In the genomic region with DNA sequence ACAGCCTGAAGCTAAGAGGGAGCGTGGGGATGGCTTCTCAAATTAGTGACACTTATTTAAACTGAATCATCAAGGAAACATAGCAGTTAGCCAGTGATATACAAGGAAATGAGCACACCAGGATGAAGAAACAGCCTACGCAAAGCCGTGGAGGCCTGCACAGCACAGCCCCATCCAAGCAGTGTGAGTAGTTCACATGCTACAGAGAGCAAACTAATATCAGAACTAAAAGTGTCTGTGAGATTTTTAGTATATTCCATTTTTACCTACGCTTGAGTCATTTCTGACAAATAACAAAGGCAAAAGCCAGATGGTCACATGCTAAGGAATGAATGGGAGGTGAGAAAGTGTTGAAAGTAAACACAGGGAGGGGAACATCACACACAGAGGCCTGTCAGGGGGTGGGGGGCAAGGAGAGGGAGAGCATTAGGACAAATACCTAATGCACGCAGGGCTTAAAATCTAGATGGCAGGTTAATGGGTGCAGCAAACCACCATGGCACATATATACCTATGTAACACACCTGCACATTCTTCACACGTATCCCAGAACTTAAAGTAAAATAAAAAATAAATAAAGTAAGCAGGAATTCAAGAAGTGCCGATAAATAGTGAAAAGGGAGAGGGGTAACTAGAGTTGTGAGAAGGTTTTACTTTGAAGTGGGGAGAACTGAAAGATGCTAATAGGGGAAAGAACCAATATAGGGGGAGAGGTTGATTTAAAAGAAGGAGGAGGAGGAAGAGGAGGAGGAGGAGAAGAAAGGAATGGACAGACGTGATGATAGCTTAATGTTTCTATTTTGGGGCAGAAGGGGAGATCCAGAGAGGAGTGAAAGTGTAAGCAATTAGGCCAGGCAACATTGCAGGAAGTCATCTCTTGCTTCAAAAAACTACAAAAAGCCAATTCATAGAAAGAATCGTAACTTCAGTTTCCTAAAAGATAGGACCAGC, we compare ENCODE assay signal across 8 cellular contexts.
DNase-seq lines count a peak whose midpoint lies in the region; ATAC-seq and TF ChIP-seq lines count a peak whose summit lies in the region.

No MANE protein-coding gene starts in this region.

- H3K4me3 Mint-ChIP-seq in activated T-cell treated with anti-CD3 and anti-CD28 coated beads, Interleukin-2, amount 50 U/mL, for 4 hours: peak overlapping the region; percentile 65

- peaks cover 31% of the 10 kb centered on the region for H3K4me1 Mint-ChIP-seq in activated T-cell treated with anti-CD3 and anti-CD28 coated beads, Interleukin-2, amount 50 U/mL, for 4 hours (ENCODE audit: low read depth)

- H3K9me3 ChIP-seq in right lobe of liver: no peaks in the 10 kb centered on the region

- no peaks in the 10 kb centered on the region for H3K9me3 Mint-ChIP-seq in activated T-cell treated with anti-CD3 and anti-CD28 coated beads, Interleukin-2, amount 50 U/mL, for 4 hours

- no peak overlapping the region for H3K27ac ChIP-seq in right lobe of liver

- TF ChIP-seq CTCF in right lobe of liver (IDR thresholded peaks at IDR 0.05): no peak

- no peaks in the 10 kb centered on the region for H3K36me3 ChIP-seq in right lobe of liver

- H3K27me3 ChIP-seq in right lobe of liver: no peaks in the 10 kb centered on the region

- no peak for TF ChIP-seq POLR2A in right lobe of liver (IDR thresholded peaks at IDR 0.05)

- H3K4me3 ChIP-seq in right lobe of liver: no peak overlapping the region

- H3K4me1 ChIP-seq in right lobe of liver: no peaks in the 10 kb centered on the region

- H3K27me3 Mint-ChIP-seq in activated T-cell treated with anti-CD3 and anti-CD28 coated beads, Interleukin-2, amount 50 U/mL, for 4 hours (ENCODE audit: low read depth): no peaks in the 10 kb centered on the region

- 47% methylated on average over 9 of the region's 9 CpGs for WGBS in right lobe of liver (ENCODE audit: insufficient coverage, low coverage, low lambda C conversion rate, missing lambda C conversion rate)

- no peaks in the 10 kb centered on the region for H3K36me3 Mint-ChIP-seq in activated T-cell treated with anti-CD3 and anti-CD28 coated beads, Interleukin-2, amount 50 U/mL, for 4 hours (ENCODE audit: insufficient read depth)

- DNase-seq in activated CD8-positive, alpha-beta memory T cell treated with anti-CD3 and anti-CD28 coated beads for 24 hours: peak; percentile 72
- no peak for DNase-seq in activated CD8-positive, alpha-beta memory T cell treated with anti-CD3 and anti-CD28 coated beads, Interleukin-2, amount 50 U/mL, for 4 hours
- no peak for DNase-seq in activated T-cell treated with anti-CD3 and anti-CD28 coated beads, Interleukin-2, amount 50 U/mL, for 4 hours
- peak; percentile 16 for DNase-seq in stimulated activated CD8-positive, alpha-beta memory T cell treated with anti-CD3 and anti-CD28 coated beads, Interleukin-12 subunit alpha, Interleukin-12 subunit beta, amount 100 ng/mL, for 24 hours (ENCODE audit: extremely low read depth)
- DNase-seq in T1000 (lab: John Stamatoyannopoulos, UW) (no peak), NCI-H2107 treated with DMSO at 0.1 percent for 48 hours (lab: John Stamatoyannopoulos, UW; ENCODE audit: unreplicated experiment) (no peak), right lobe of liver (no peak)

- ATAC-seq in HG03135 (IDR thresholded peaks at IDR 0.05; ENCODE audit: unreplicated experiment) (peak; percentile 90), right lobe of liver (no peak)
- ATAC-seq in activated T-cell treated with anti-CD3 and anti-CD28 coated beads, Interleukin-2, amount 50 U/mL, for 4 hours: peak; percentile 96

- intact Hi-C loops in right lobe of liver (cut with DNase I): no loop called here

Comparison
In these comparisons a context has a peak if more than half of its experiments do, and no peak if none do; other contexts are left out.
1. DNase-seq: peak in activated CD8-positive, alpha-beta memory T cell treated with anti-CD3 and anti-CD28 coated beads for 24 hours (single experiment) and stimulated activated CD8-positive, alpha-beta memory T cell treated with anti-CD3 and anti-CD28 coated beads, Interleukin-12 subunit alpha, Interleukin-12 subunit beta, amount 100 ng/mL, for 24 hours (single experiment); none in activated CD8-positive, alpha-beta memory T cell treated with anti-CD3 and anti-CD28 coated beads, Interleukin-2, amount 50 U/mL, for 4 hours (single experiment), activated T-cell treated with anti-CD3 and anti-CD28 coated beads, Interleukin-2, amount 50 U/mL, for 4 hours (single experiment), T1000 (single experiment), NCI-H2107 treated with DMSO at 0.1 percent for 48 hours (single experiment) and right lobe of liver (0 of 3).
2. ATAC-seq: peak in HG03135 (single experiment) and activated T-cell treated with anti-CD3 and anti-CD28 coated beads, Interleukin-2, amount 50 U/mL, for 4 hours (2 of 2); none in right lobe of liver (0 of 4).